Comparison of ENCODE assay signal across 24 cellular contexts in genomic region chr14:61223552-61223951, GRCh38. TPM values are rescaled to one million over a fixed set of nuclear protein-coding genes. Genes with fewer than 3 reads are reported as not detected.
DNase-seq lines count a peak whose midpoint lies in the region; ATAC-seq and TF ChIP-seq lines count a peak whose summit lies in the region.
"Had no signal": no experiment of that assay in that cellular context is flagged by ENCODE, and none has a peak within 500 bp of the region (broad histone marks: within the 10 kb centered on the region; RNA-seq: fewer than 3 reads in every experiment).

No MANE protein-coding gene starts in this region.

- no TSS peak for BruUV-seq in PC-9 (replicated peaks; lab: Mats Ljungman, UMichigan)

- no peaks in the 10 kb centered on the region for H3F3A ChIP-seq in PC-9 (ENCODE audit: insufficient read depth, low read depth)

- H3K79me2 ChIP-seq in PC-9 (ENCODE audit: low read depth): no peaks in the 10 kb centered on the region

- no peaks in the 10 kb centered on the region for H4K20me1 ChIP-seq in PC-9 (ENCODE audit: insufficient read depth)
- H4K20me1 ChIP-seq: BLaER1 treated with 17β-estradiol and CSF1 and Interleukin-3, amounts not matched to agents 10 nM and 100 nM had no signal

- H3K27me3 ChIP-seq in PC-9 (ENCODE audit: insufficient read depth, low read depth): no peaks in the 10 kb centered on the region
- H3K27me3 ChIP-seq in aorta (ENCODE audit: control insufficient read depth in 1 of 2, insufficient read depth in 2 of 2, low read length in 1 of 2): peaks cover 0 to 1% of the 10 kb centered on the region in 2 donors
- H3K27me3 ChIP-seq: MG63 had no signal

- CTCF ChIA-PET in PC-9 (lab: Charles Lee): no interaction called here

- intact Hi-C loops in PC-9 (cut with micrococcal nuclease; ENCODE audit: unreplicated experiment): no loop called here
- intact Hi-C loops in left cardiac atrium (cut with DNase I): no loop called here
- intact Hi-C loops in aorta (cut with DNase I): no loop called here
- intact Hi-C loops in CD14-positive monocyte (cut with micrococcal nuclease): no loop called here

- H3K4me1 ChIP-seq in PC-9 (replicated peaks; ENCODE audit: insufficient read depth): peaks cover 10% of the 10 kb centered on the region
- no peaks in the 10 kb centered on the region for H3K4me1 ChIP-seq in aorta (ENCODE audit: control insufficient read depth in 1 of 2, insufficient read depth in 2 of 2, low read length in 2 of 2)
- H3K4me1 ChIP-seq: A549; BLaER1 treated with 17β-estradiol and CSF1 and Interleukin-3, amounts not matched to agents 10 nM and 100 nM had no signal

- TF ChIP-seq CTCF in PC-9 (conservative IDR thresholded peaks at IDR 0.05) (no peak), osteocyte (IDR thresholded peaks at IDR 0.05) (no peak), CD14-positive monocyte (IDR thresholded peaks at IDR 0.05) (no peak), glutamatergic neuron (IDR thresholded peaks at IDR 0.05; ENCODE audit: partially characterized antibody, unreplicated experiment) (no peak)

- POLR2A ChIA-PET in PC-9 (lab: Charles Lee; ENCODE audit: unreplicated experiment): no interaction called here

- H3K9me3 Mint-ChIP-seq in osteocyte (ENCODE audit: unreplicated experiment) (no peaks in the 10 kb centered on the region), CD14-positive monocyte (no peaks in the 10 kb centered on the region), glutamatergic neuron (ENCODE audit: unreplicated experiment) (no peaks in the 10 kb centered on the region)
- H3K9me3 Mint-ChIP-seq: H9 had no signal

- H3K27ac Mint-ChIP-seq in osteocyte (ENCODE audit: unreplicated experiment): peak overlapping the region; percentile 78
- no peak overlapping the region for H3K27ac Mint-ChIP-seq in CD14-positive monocyte
- no peak overlapping the region for H3K27ac Mint-ChIP-seq in glutamatergic neuron (ENCODE audit: unreplicated experiment)
- H3K27ac Mint-ChIP-seq: H9 had no signal

- H3K36me3 Mint-ChIP-seq in osteocyte (ENCODE audit: unreplicated experiment) (no peaks in the 10 kb centered on the region), CD14-positive monocyte (no peaks in the 10 kb centered on the region), glutamatergic neuron (ENCODE audit: unreplicated experiment) (no peaks in the 10 kb centered on the region)
- H3K36me3 Mint-ChIP-seq: CD4-positive, alpha-beta memory T cell had no signal

- H3K4me1 Mint-ChIP-seq in osteocyte (ENCODE audit: unreplicated experiment): peaks cover 85% of the 10 kb centered on the region
- H3K4me1 Mint-ChIP-seq in CD14-positive monocyte: no peaks in the 10 kb centered on the region
- peaks cover 9% of the 10 kb centered on the region for H3K4me1 Mint-ChIP-seq in glutamatergic neuron (ENCODE audit: low read depth, unreplicated experiment)
- H3K4me1 Mint-ChIP-seq: CD4-positive, alpha-beta memory T cell had no signal

- H2AFZ ChIP-seq in PC-9: 0 out of 2 replicates have a peak overlapping the region, but pooled peaks have one; percentile 58
- H2AFZ ChIP-seq: GM23248 had no signal

- H3K36me3 ChIP-seq in PC-9 (ENCODE audit: low read depth) (no peaks in the 10 kb centered on the region), aorta (ENCODE audit: control insufficient read depth in 1 of 2, insufficient read depth in 2 of 2, low read length in 1 of 2) (no peaks in the 10 kb centered on the region)
- H3K36me3 ChIP-seq: BLaER1 treated with 17β-estradiol and CSF1 and Interleukin-3, amounts not matched to agents 10 nM and 100 nM; MG63 had no signal

- H3K27ac ChIP-seq in PC-9: no peak overlapping the region
- H3K27ac ChIP-seq in aorta (ENCODE audit: low read depth in 1 of 2, low read length in 2 of 2): no peak overlapping the region
- H3K27ac ChIP-seq: A549; BLaER1 treated with 17β-estradiol and CSF1 and Interleukin-3, amounts not matched to agents 10 nM and 100 nM; GM23248; RWPE1 had no signal

- H3K4me3 Mint-ChIP-seq in osteocyte (ENCODE audit: unreplicated experiment) (no peak overlapping the region), CD14-positive monocyte (no peak overlapping the region), glutamatergic neuron (ENCODE audit: unreplicated experiment) (no peak overlapping the region)
- H3K4me3 Mint-ChIP-seq: CD4-positive, alpha-beta memory T cell; H9 had no signal

- no peaks in the 10 kb centered on the region for H3K27me3 Mint-ChIP-seq in osteocyte (ENCODE audit: unreplicated experiment)
- H3K27me3 Mint-ChIP-seq in CD14-positive monocyte (ENCODE audit: low read depth in 3 of 3): peaks cover 11 to 35% (median 19%) of the 10 kb centered on the region in 3 donors
- H3K27me3 Mint-ChIP-seq in glutamatergic neuron (ENCODE audit: unreplicated experiment): no peaks in the 10 kb centered on the region

- H3K4me3 ChIP-seq in PC-9 (no peak overlapping the region), aorta (ENCODE audit: low read length in 2 of 2) (no peak overlapping the region)
- H3K4me3 ChIP-seq: A549; BLaER1 treated with 17β-estradiol and CSF1 and Interleukin-3, amounts not matched to agents 10 nM and 100 nM; GM23248; MG63; SK-N-MC had no signal

- ATAC-seq in left cardiac atrium (peak; percentile 26 to 76), aorta (ENCODE audit: low FRiP score) (peak; percentile 47), HG03280 (IDR thresholded peaks at IDR 0.05; ENCODE audit: unreplicated experiment) (no peak)
- ATAC-seq: A549, Panc1 had no signal

- H3K9me2 ChIP-seq in PC-9 (ENCODE audit: insufficient read depth): no peaks in the 10 kb centered on the region

- DNase-seq in PC-9: no peak
- no peak for DNase-seq in left cardiac atrium
- DNase-seq in osteocyte (ENCODE audit: extremely low spot score, unreplicated experiment): no peak
- no peak for DNase-seq in aorta
- no peak for DNase-seq in CD14-positive monocyte (ENCODE audit: low spot score)
- no peak for DNase-seq in glutamatergic neuron
- DNase-seq: AML-193; CD4-positive, alpha-beta memory T cell; COR-L47; GM23248; H9; KBM-7; MG63; NCI-H1105 treated with DMSO at 0.1 percent for 48 hours; NCI-H2029; NCI-H446 treated with DMSO at 0.1 percent for 48 hours; NCI-H526; SIG-M5 had no signal

- no peaks in the 10 kb centered on the region for H3K9me3 ChIP-seq in PC-9 (ENCODE audit: insufficient read depth, low read depth)
- H3K9me3 ChIP-seq in aorta (ENCODE audit: control insufficient read depth, low read length): no peaks in the 10 kb centered on the region
- H3K9me3 ChIP-seq: A549; BLaER1 treated with 17β-estradiol and CSF1 and Interleukin-3, amounts not matched to agents 10 nM and 100 nM; MG63 had no signal

- H3K4me2 ChIP-seq in PC-9: no peak overlapping the region
- H3K4me2 ChIP-seq: A549; BLaER1 treated with 17β-estradiol and CSF1 and Interleukin-3, amounts not matched to agents 10 nM and 100 nM had no signal

RNA-seq across cellular contexts. Expression of gene TMEM30B, which starts 57.6 kb away (rescaled TPM):
- total RNA-seq in PC-9 (2021): 15.2 and 19.6 TPM in 2 replicates
- 1 to 10 TPM in 1 of 2 donors, under 1 TPM in 1; 0.82 to 1.5 TPM for total RNA-seq in left cardiac atrium
- 1.2 and 1.3 TPM in 2 replicates for total RNA-seq in osteocyte
- 10 to 100 TPM; 54.8 to 81.7 TPM for total RNA-seq in aorta
- 1 to 10 TPM; 7.5 to 9.9 TPM for polyA plus RNA-seq in aorta
- not detected for polyA plus RNA-seq in CD14-positive monocyte
- total RNA-seq in glutamatergic neuron (ENCODE audit: unreplicated experiment): not detected
